8 cellular contexts compared by ENCODE assay signal in the genomic region with DNA sequence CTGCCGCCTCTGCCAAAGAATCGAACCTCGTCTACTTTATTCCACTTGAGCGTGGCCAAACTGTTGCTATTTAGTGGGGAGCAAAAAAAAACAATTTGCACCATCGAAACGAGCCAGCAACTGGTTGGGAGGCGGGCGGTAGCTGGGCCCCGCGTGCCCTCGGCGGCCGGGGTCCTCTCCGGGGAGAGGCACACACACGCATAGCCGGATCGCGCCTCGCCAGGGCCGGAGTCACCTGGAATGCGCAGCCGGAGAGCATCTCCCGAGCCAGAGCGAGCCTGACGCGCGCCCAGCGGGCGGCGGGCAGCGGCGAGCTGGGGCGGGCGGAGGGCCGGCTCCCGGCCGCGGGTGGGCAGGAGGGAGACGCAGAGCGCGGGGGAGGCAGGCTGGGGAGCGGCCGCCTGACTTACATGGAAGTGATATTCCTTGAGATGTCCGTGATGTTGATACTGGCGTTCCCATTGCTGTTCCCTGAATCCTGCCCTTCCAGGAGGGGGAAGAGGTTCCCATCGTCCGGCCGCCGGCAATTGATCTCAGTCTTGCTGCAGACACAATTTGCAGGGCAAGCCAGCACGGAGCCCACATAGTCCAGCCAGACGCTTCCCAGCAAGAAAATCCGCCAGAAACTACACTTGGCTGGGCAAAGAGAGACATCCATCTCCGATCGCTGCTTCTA. TPM values are rescaled to one million over a fixed set of nuclear protein-coding genes. Genes with fewer than 3 reads are reported as not detected.
DNase-seq lines count a peak whose midpoint lies in the region; ATAC-seq, FAIRE-seq and TF ChIP-seq lines count a peak whose summit lies in the region.

No MANE protein-coding gene starts in this region.

- H3K36me3 ChIP-seq in ACC112 (ENCODE audit: insufficient read depth, low read length) (no peaks in the 10 kb centered on the region), lower lobe of right lung (no peaks in the 10 kb centered on the region)

- H3K79me2 ChIP-seq in ACC112 (ENCODE audit: control insufficient read depth, insufficient read depth, low read length, unreplicated experiment), result no peaks in the 10 kb centered on the region

- TF ChIP-seq CTCF in choroid plexus epithelial cell (conservative IDR thresholded peaks at IDR 0.05; ENCODE audit: low read depth, low read length) (no peak), lower lobe of right lung (IDR thresholded peaks at IDR 0.05) (no peak)

- H3K27ac ChIP-seq in ACC112 (ENCODE audit: low read depth, low read length) (no peak overlapping the region), lower lobe of right lung (no peak overlapping the region)

- DNase-seq in HTR-8/SVneo (ENCODE audit: insufficient read length, low spot score) (peak; percentile 51), choroid plexus epithelial cell (ENCODE audit: low read depth) (peak; percentile 40), lower lobe of right lung (no peak), urothelium cell line (ENCODE audit: low spot score) (peak; percentile 84), putamen (ENCODE audit: low spot score) (no peak), superior temporal gyrus (ENCODE audit: extremely low spot score) (no peak)

- no peak overlapping the region for H2AFZ ChIP-seq in ACC112 (ENCODE audit: low read length, unreplicated experiment)

- H3K27me3 ChIP-seq in ACC112 (ENCODE audit: insufficient read depth, low read length) (peaks cover 58% of the 10 kb centered on the region), lower lobe of right lung (ENCODE audit: low read depth) (peaks cover 78% of the 10 kb centered on the region)

- no peaks in the 10 kb centered on the region for H3K9me3 ChIP-seq in lower lobe of right lung

- H3K4me3 ChIP-seq in ACC112 (ENCODE audit: low read depth, low read length), result peak overlapping the region; percentile 9; the same call in 1 of the 2 replicates
- H3K4me3 ChIP-seq in choroid plexus epithelial cell (ENCODE audit: low read depth, low read length), result peak overlapping the region; percentile 38
- H3K4me3 ChIP-seq in lower lobe of right lung, result peak overlapping the region; percentile 47

- H3K4me1 ChIP-seq in ACC112 (ENCODE audit: control insufficient read depth, insufficient read depth, low read length, unreplicated experiment) (no peaks in the 10 kb centered on the region), lower lobe of right lung (peaks cover 16% of the 10 kb centered on the region)

- intact Hi-C loops in lower lobe of right lung (cut with DNase I), result no loop called here

- ATAC-seq in lower lobe of right lung (peak; percentile 48 to 68), GM21390 (IDR thresholded peaks at IDR 0.05; ENCODE audit: unreplicated experiment) (no peak)

- FAIRE-seq in HTR-8/SVneo (lab: Jason Lieb, UNC) (no peak), urothelium cell line (lab: Jason Lieb, UNC) (peak; percentile 27)

RNA-seq across cellular contexts. Expression of gene NTRK3, which starts 0.9 kb away (rescaled TPM):
- 3.5 TPM for total RNA-seq in lower lobe of right lung

Comparison
In these comparisons a context has a peak if more than half of its experiments do, and no peak if none do; other contexts are left out.
1. DNase-seq: peak in HTR-8/SVneo (single experiment), choroid plexus epithelial cell (single experiment) and urothelium cell line (single experiment); none in lower lobe of right lung (single experiment), putamen (single experiment) and superior temporal gyrus (single experiment).
2. Peak in every context shown above with its lines, with median percentiles within 50 percentile points of each other: H3K4me3 ChIP-seq.